Comparison of ENCODE assay signal across 1 cellular context in genomic region chr12:7127916-7128626, GRCh38.
A peak's percentile ranks its signal among the peaks of the same experiment; 100 is the strongest.
TF ChIP-seq lines count a peak whose summit lies in the region.

No MANE protein-coding gene starts in this region.

TF ChIP-seq in HepG2, 621 proteins besides CTCF, POLR2A, EP300 and RAD21 (continued from another document and continues in another):
- TF ChIP-seq ZBTB25 (CRISPR knock-in tag; IDR thresholded peaks at IDR 0.05), result 0 out of 2 replicates have a peak, but pooled peaks have one; percentile 34
- TF ChIP-seq ZNF207 (IDR thresholded peaks at IDR 0.05; ENCODE audit: borderline replicate concordance), result no peak
- peak; percentile 39; the same call in 1 of the 2 replicates for TF ChIP-seq ZSCAN31 (CRISPR knock-in tag; IDR thresholded peaks at IDR 0.05; ENCODE audit: low read depth)
- peak; percentile 48 for TF ChIP-seq HMG20A (CRISPR knock-in tag; IDR thresholded peaks at IDR 0.05; ENCODE audit: borderline replicate concordance)
- TF ChIP-seq RBAK (CRISPR knock-in tag; IDR thresholded peaks at IDR 0.05), result 0 out of 2 replicates have a peak, but pooled peaks have one; percentile 32
- TF ChIP-seq ZNF280D (CRISPR knock-in tag; IDR thresholded peaks at IDR 0.05), result peak; percentile 56; the same call in 1 of the 2 replicates
- peak; percentile 27; the same call in 1 of the 2 replicates for TF ChIP-seq MEIS1 (CRISPR knock-in tag; IDR thresholded peaks at IDR 0.05; ENCODE audit: borderline replicate concordance)
- TF ChIP-seq SP2 (CRISPR knock-in tag; IDR thresholded peaks at IDR 0.05), result peak; percentile 28; the same call in 1 of the 2 replicates
- 0 out of 2 replicates have a peak, but pooled peaks have one; percentile 6 for TF ChIP-seq CSRNP1 (CRISPR knock-in tag; IDR thresholded peaks at IDR 0.05)
- no peak for TF ChIP-seq AFF4 (CRISPR knock-in tag; IDR thresholded peaks at IDR 0.05)
- TF ChIP-seq AGO2 (optimal IDR thresholded peaks at IDR 0.05; ENCODE audit: low read depth, low read length), result peak; percentile 77
- peak; percentile 35 for TF ChIP-seq SKI (IDR thresholded peaks at IDR 0.05; ENCODE audit: partially characterized antibody)
- TF ChIP-seq PHF20 (CRISPR knock-in tag; IDR thresholded peaks at IDR 0.05), result 0 out of 2 replicates have a peak, but pooled peaks have one; percentile 28
- no peak for TF ChIP-seq TCF12 (IDR thresholded peaks at IDR 0.05)
- peak; percentile 74; the same call in 1 of the 2 replicates for TF ChIP-seq TCF12 (CRISPR knock-in tag; IDR thresholded peaks at IDR 0.05)
- TF ChIP-seq CREB1 (IDR thresholded peaks at IDR 0.05), result no peak
- 0 out of 2 replicates have a peak, but pooled peaks have one; percentile 1 for TF ChIP-seq CREB1 (CRISPR knock-in tag; IDR thresholded peaks at IDR 0.05)
- no peak for TF ChIP-seq WIZ (CRISPR knock-in tag; IDR thresholded peaks at IDR 0.05)
- TF ChIP-seq PATZ1 (CRISPR knock-in tag; IDR thresholded peaks at IDR 0.05), result peak; percentile 73
- TF ChIP-seq IRF9 (CRISPR knock-in tag; IDR thresholded peaks at IDR 0.05; ENCODE audit: borderline replicate concordance), result peak; percentile 50; the same call in 1 of the 2 replicates
- no peak for TF ChIP-seq ZNF7 (CRISPR knock-in tag; IDR thresholded peaks at IDR 0.05)
- peak; percentile 52 for TF ChIP-seq GABPB1 (CRISPR knock-in tag; IDR thresholded peaks at IDR 0.05)
- TF ChIP-seq ZSCAN21 (CRISPR knock-in tag; IDR thresholded peaks at IDR 0.05; ENCODE audit: borderline replicate concordance), result 0 out of 2 replicates have a peak, but pooled peaks have one; percentile 43
- TF ChIP-seq IRX3 (CRISPR knock-in tag; IDR thresholded peaks at IDR 0.05; ENCODE audit: borderline replicate concordance, low read depth), result no peak
- TF ChIP-seq ZNF431 (CRISPR knock-in tag; IDR thresholded peaks at IDR 0.05; ENCODE audit: borderline replicate concordance, low read depth), result peak; percentile 65; the same call in 1 of the 2 replicates
- TF ChIP-seq ZNF891 (CRISPR knock-in tag; IDR thresholded peaks at IDR 0.05), result peak; percentile 24; the same call in 1 of the 2 replicates
- TF ChIP-seq MEIS2 (CRISPR knock-in tag; IDR thresholded peaks at IDR 0.05), result 0 out of 2 replicates have a peak, but pooled peaks have one; percentile 28
- no peak for TF ChIP-seq PRDM10 (CRISPR knock-in tag; IDR thresholded peaks at IDR 0.05; ENCODE audit: low read depth)
- no peak for TF ChIP-seq KMT2B (CRISPR knock-in tag; IDR thresholded peaks at IDR 0.05)
- peak; percentile 14; the same call in 1 of the 2 replicates for TF ChIP-seq FOXK1 (CRISPR knock-in tag; IDR thresholded peaks at IDR 0.05; ENCODE audit: borderline replicate concordance, low read depth)
- peak; percentile 22; the same call in 1 of the 2 replicates for TF ChIP-seq SMAD3 (CRISPR knock-in tag; IDR thresholded peaks at IDR 0.05)
- TF ChIP-seq NFIB (CRISPR knock-in tag; IDR thresholded peaks at IDR 0.05; ENCODE audit: borderline replicate concordance), result no peak
- no peak for TF ChIP-seq ZNF362 (CRISPR knock-in tag; IDR thresholded peaks at IDR 0.05; ENCODE audit: borderline replicate concordance)
- peak; percentile 96 for TF ChIP-seq HNF4G (IDR thresholded peaks at IDR 0.05; ENCODE audit: borderline replicate concordance, low read depth, low read length)
- TF ChIP-seq HNF4G (CRISPR knock-in tag; IDR thresholded peaks at IDR 0.05; ENCODE audit: borderline replicate concordance, low read depth), result peak; percentile 87
- peak; percentile 70 for TF ChIP-seq RARA (CRISPR knock-in tag; IDR thresholded peaks at IDR 0.05)
- TF ChIP-seq ZBTB26 (CRISPR knock-in tag; IDR thresholded peaks at IDR 0.05; ENCODE audit: borderline replicate concordance), result 0 out of 2 replicates have a peak, but pooled peaks have one; percentile 33
- peak; percentile 83 for TF ChIP-seq MEF2D (CRISPR knock-in tag; IDR thresholded peaks at IDR 0.05)
